10 cellular contexts compared by ENCODE assay signal in genomic region chr14:54709444-54709843, GRCh38.
DNase-seq lines count a peak whose midpoint lies in the region; ATAC-seq and TF ChIP-seq lines count a peak whose summit lies in the region.
"Had no signal": no experiment of that assay in that cellular context is flagged by ENCODE, and none has a peak within 500 bp of the region (broad histone marks: within the 10 kb centered on the region; RNA-seq: fewer than 3 reads in every experiment).

No MANE protein-coding gene starts in this region.

- intact Hi-C loops in lower lobe of right lung (cut with DNase I): no loop called here

- H3K27me3 ChIP-seq in lower lobe of right lung (ENCODE audit: low read depth): no peaks in the 10 kb centered on the region
- H3K27me3 ChIP-seq: heart right ventricle had no signal

- peak overlapping the region; percentile 32 for H3K27ac ChIP-seq in lower lobe of right lung

- H3K36me3 ChIP-seq in lower lobe of right lung: no peaks in the 10 kb centered on the region

- H3K9me3 ChIP-seq in lower lobe of right lung: no peaks in the 10 kb centered on the region
- H3K9me3 ChIP-seq: heart right ventricle had no signal

- TF ChIP-seq CTCF in lower lobe of right lung (IDR thresholded peaks at IDR 0.05): no peak

- H3K4me3 ChIP-seq in lower lobe of right lung: no peak overlapping the region
- H3K4me3 ChIP-seq: heart right ventricle had no signal

- DNase-seq in lower lobe of right lung: no peak
- DNase-seq in ecto neural progenitor cell (ENCODE audit: low spot score): no peak
- no peak for DNase-seq in AG08395 (ENCODE audit: low spot score)
- no peak for DNase-seq in activated T-cell treated with anti-CD3 and anti-CD28 coated beads, Interleukin-2, amount 50 U/mL, for 1 hour
- DNase-seq in middle frontal gyrus (ENCODE audit: extremely low spot score, low spot score): no peak
- DNase-seq: heart right ventricle, NCI-H2029 had no signal

- ATAC-seq in GM18517 (IDR thresholded peaks at IDR 0.05; ENCODE audit: unreplicated experiment): peak; percentile 86
- ATAC-seq in GM21360 (IDR thresholded peaks at IDR 0.05; ENCODE audit: unreplicated experiment): peak; percentile 92
- ATAC-seq in HG03135 (IDR thresholded peaks at IDR 0.05; ENCODE audit: unreplicated experiment): peak; percentile 89
- ATAC-seq in lower lobe of right lung: peak; percentile 85 to 88
- ATAC-seq: heart right ventricle had no signal

- H3K4me1 ChIP-seq in lower lobe of right lung: peaks cover 29% of the 10 kb centered on the region
